In the genomic region with DNA sequence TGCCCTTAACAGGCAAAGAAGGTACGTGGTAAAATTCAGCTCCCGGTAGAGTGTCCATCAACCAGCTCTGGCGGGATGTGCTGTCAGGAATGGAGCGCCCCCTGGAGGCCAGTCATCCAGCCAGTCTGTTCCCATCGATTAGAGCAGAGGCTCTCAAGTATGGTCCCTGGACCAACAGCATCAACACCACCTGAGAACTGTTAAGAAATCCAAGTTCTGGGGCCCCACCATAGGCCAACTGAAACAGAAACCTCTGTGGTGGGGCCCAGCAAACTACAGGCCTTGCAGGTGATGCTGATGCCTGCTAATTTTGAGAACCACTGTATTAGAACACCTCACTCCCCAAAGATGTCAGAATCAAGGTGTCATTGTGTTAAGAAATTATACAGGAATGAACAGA, we compare ENCODE assay signal across 8 cellular contexts.
DNase-seq lines count a peak whose midpoint lies in the region; ATAC-seq and TF ChIP-seq lines count a peak whose summit lies in the region.

No MANE protein-coding gene starts in this region.

- DNase-seq in AG09319 (ENCODE audit: extremely low read depth, low read depth) (no peak), RWPE1 (ENCODE audit: low spot score) (no peak), astrocyte of the cerebellum (ENCODE audit: low read depth) (no peak), left lung (peak; percentile 35 to 50), stomach (peak; percentile 39), T1000 (lab: John Stamatoyannopoulos, UW) (no peak)

- CTCF ChIA-PET in RWPE1 (lab: Yijun Ruan, JAX), result interaction anchor here (0.5 to 0.8 kb wide), 3 partner anchors 43 to 130 kb away, joined by 3 to 4 read pairs (median 3); no protein-coding TSS in a partner anchor

- no peaks in the 10 kb centered on the region for H3K27me3 ChIP-seq in left lung
- H3K27me3 ChIP-seq in stomach, result no peaks in the 10 kb centered on the region

- H3K9me3 ChIP-seq in left lung (peaks cover 0 to 2% of the 10 kb centered on the region in 2 donors), stomach (peaks cover 0 to 11% (median 6%) of the 10 kb centered on the region in 4 donors)

- intact Hi-C loops in left lung (cut with DNase I), result no loop called here
- intact Hi-C loops in stomach (cut with DNase I; ENCODE audit: low total_unique reads), result no loop called here

- WGBS in stomach, 5 donors, result 51 to 62% (median 54%) methylated on average over 5 of the region's 5 CpGs

- in situ Hi-C loops in astrocyte of the cerebellum (cut with HindIII; ENCODE audit: low sequenced_read_pairs), result no loop called here

- ATAC-seq in GM18858 (IDR thresholded peaks at IDR 0.05; ENCODE audit: unreplicated experiment) (peak; percentile 51), HG03045 (IDR thresholded peaks at IDR 0.05; ENCODE audit: unreplicated experiment) (peak; percentile 79), left lung (peak; percentile 60)

- POLR2A ChIA-PET in RWPE1 (lab: Yijun Ruan, JAX; ENCODE audit: low non-redundant PET), result no interaction called here

- TF ChIP-seq POLR2A in stomach (IDR thresholded peaks at IDR 0.05), result no peak

- no peaks in the 10 kb centered on the region for H3K4me1 ChIP-seq in left lung
- no peaks in the 10 kb centered on the region for H3K4me1 ChIP-seq in stomach

- H3K27ac ChIP-seq in RWPE1 (no peak overlapping the region), left lung (no peak overlapping the region), stomach (no peak overlapping the region)

- no peak overlapping the region for H3K4me3 ChIP-seq in astrocyte of the cerebellum (ENCODE audit: low read depth, low read length)
- no peak overlapping the region for H3K4me3 ChIP-seq in left lung
- H3K4me3 ChIP-seq in stomach, result no peak overlapping the region

- H3K36me3 ChIP-seq in left lung (peaks cover 0 to 15% of the 10 kb centered on the region in 2 donors), stomach (peaks cover 3 to 27% (median 14%) of the 10 kb centered on the region in 4 donors)

- peak; percentile 34 for TF ChIP-seq CTCF in AG09319 (IDR thresholded peaks at IDR 0.05; ENCODE audit: low read depth, low read length)
- peak; percentile 35 for TF ChIP-seq CTCF in RWPE1 (conservative IDR thresholded peaks at IDR 0.05; ENCODE audit: low read depth)
- peak; percentile 49 for TF ChIP-seq CTCF in astrocyte of the cerebellum (IDR thresholded peaks at IDR 0.05; ENCODE audit: low read depth, low read length, missing control alignments)
- TF ChIP-seq CTCF in left lung (IDR thresholded peaks at IDR 0.05), result peak in 1 of 2 donors; percentile 36
- TF ChIP-seq CTCF in stomach (IDR thresholded peaks at IDR 0.05), result peak in 2 of 7 experiments; percentile 4 to 17

- TF ChIP-seq EP300 in stomach (IDR thresholded peaks at IDR 0.05), result no peak

Comparison
In these comparisons a context has a peak if more than half of its experiments do, and no peak if none do; other contexts are left out.
1. DNase-seq: peak in left lung (2 of 2) and stomach (single experiment); none in AG09319 (single experiment), RWPE1 (single experiment), astrocyte of the cerebellum (single experiment) and T1000 (single experiment).
2. Peak in every context shown above with its lines, with median percentiles within 50 percentile points of each other: ATAC-seq.